In the genomic region with DNA sequence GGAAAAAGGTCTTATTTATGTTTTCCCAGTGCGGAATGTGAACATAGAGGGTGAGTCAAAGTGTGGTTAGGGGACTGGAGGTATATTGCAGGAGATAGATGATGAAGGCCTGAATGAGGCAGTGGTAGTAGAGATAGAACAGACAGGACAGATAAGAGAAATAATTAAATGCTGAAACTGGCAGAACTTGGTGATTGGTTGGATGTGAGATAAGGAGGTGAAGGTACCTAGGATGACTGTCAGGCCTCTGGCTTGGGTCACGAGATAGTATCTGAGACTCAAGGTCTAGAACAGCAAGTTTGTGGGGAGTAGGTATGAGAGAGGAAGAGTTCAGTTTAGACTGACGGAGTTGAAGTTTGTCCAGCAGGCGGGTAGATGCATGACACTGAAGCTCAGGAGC, we compare ENCODE assay signal across 1 cellular context.
TF ChIP-seq lines count a peak whose summit lies in the region.

No MANE protein-coding gene starts in this region.

TF ChIP-seq in K562, 482 proteins besides CTCF, POLR2A, EP300 and RAD21 (continued from another document):
- TF ChIP-seq ZBTB34 (CRISPR knock-in tag; IDR thresholded peaks at IDR 0.05) (no peak), JUND (IDR thresholded peaks at IDR 0.05; ENCODE audit: borderline replicate concordance, low read depth, low read length) (peak; percentile 8; the same call in 1 of the 2 replicates), JUND (tag; IDR thresholded peaks at IDR 0.05; ENCODE audit: borderline replicate concordance, low read depth, low read length) (0 out of 3 replicates have a peak, but pooled peaks have one; percentile 28), C11orf30 (IDR thresholded peaks at IDR 0.05; ENCODE audit: low read depth) (0 out of 2 replicates have a peak, but pooled peaks have one; percentile 23), CREB1 (IDR thresholded peaks at IDR 0.05) (no peak), CREB1 (CRISPR knock-in tag; IDR thresholded peaks at IDR 0.05) (no peak), STAT5A (IDR thresholded peaks at IDR 0.05; ENCODE audit: borderline replicate concordance, low read length) (no peak; the same call in 1 of the 2 replicates)
- TF ChIP-seq, protein P1, sequence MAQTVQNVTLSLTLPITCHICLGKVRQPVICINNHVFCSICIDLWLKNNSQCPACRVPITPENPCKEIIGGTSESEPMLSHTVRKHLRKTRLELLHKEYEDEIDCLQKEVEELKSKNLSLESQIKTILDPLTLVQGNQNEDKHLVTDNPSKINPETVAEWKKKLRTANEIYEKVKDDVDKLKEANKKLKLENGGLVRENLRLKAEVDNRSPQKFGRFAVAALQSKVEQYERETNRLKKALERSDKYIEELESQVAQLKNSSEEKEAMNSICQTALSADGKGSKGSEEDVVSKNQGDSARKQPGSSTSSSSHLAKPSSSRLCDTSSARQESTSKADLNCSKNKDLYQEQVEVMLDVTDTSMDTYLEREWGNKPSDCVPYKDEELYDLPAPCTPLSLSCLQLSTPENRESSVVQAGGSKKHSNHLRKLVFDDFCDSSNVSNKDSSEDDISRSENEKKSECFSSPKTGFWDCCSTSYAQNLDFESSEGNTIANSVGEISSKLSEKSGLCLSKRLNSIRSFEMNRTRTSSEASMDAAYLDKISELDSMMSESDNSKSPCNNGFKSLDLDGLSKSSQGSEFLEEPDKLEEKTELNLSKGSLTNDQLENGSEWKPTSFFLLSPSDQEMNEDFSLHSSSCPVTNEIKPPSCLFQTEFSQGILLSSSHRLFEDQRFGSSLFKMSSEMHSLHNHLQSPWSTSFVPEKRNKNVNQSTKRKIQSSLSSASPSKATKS (CRISPR knock-in tag; IDR thresholded peaks at IDR 0.05), result no peak
- TF ChIP-seq, protein P2, sequence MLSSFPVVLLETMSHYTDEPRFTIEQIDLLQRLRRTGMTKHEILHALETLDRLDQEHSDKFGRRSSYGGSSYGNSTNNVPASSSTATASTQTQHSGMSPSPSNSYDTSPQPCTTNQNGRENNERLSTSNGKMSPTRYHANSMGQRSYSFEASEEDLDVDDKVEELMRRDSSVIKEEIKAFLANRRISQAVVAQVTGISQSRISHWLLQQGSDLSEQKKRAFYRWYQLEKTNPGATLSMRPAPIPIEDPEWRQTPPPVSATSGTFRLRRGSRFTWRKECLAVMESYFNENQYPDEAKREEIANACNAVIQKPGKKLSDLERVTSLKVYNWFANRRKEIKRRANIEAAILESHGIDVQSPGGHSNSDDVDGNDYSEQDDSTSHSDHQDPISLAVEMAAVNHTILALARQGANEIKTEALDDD (IDR thresholded peaks at IDR 0.05), result 0 out of 2 replicates have a peak, but pooled peaks have one; percentile 33
